10 cellular contexts compared by ENCODE assay signal in the genomic region with DNA sequence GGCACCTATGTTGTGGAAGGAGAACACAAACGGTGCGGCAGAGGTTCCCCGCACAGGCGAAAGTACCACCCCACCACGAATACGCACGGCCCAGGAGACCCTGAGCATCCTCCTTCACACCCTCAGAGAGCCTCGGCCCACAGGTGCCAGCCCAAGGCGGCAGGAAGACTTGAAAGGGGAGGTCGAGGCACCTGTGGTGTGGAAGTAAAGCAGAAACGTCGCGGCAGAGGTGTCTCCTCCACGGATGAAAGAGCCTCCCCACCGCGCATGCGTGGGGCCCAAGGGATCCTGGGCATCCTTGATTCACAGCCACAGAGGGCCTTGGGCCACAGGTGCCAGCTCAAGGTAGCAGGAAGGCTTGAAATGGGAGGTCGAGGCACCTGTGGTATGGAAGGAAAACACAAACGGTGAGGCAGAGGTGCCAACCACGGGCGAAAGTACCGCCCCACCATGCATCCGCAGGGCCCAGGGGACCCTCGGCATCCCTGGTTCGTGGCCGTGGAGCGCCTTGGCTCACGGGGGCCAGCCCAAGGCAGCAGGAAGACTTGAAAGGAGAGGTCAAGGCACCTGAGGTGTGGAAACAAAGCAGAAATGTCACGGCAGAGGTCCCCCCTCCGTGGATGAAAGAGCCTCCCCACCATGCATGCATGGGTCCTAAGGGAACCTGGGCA.
DNase-seq lines count a peak whose midpoint lies in the region; ATAC-seq and TF ChIP-seq lines count a peak whose summit lies in the region.
"Had no signal": no experiment of that assay in that cellular context is flagged by ENCODE, and none has a peak within 500 bp of the region (broad histone marks: within the 10 kb centered on the region; RNA-seq: fewer than 3 reads in every experiment).

No MANE protein-coding gene starts in this region.

- H3K4me3 ChIP-seq in testis = no peak overlapping the region

- no peak for ATAC-seq in activated T-cell treated with anti-CD3 and anti-CD28 coated beads, Interleukin-2, amount 50 U/mL, for 4 hours
- no peak for ATAC-seq in GM21367 (IDR thresholded peaks at IDR 0.05; ENCODE audit: unreplicated experiment)
- ATAC-seq: activated T-helper 17 cell treated with anti-CD3 and anti-CD28 coated beads, Interleukin-2, amount 50 U/mL, for 72 hours had no signal

- no peak overlapping the region for H3K27ac Mint-ChIP-seq in activated CD4-positive, alpha-beta T cell treated with anti-CD3 and anti-CD28 coated beads, Interleukin-2, amount 10 ng/mL, durations not matched to agents 24 days and 14 days
- H3K27ac Mint-ChIP-seq: activated T-helper 17 cell treated with anti-CD3 and anti-CD28 coated beads, Interleukin-2, amount 50 U/mL, for 72 hours had no signal

- TF ChIP-seq CTCF in testis (IDR thresholded peaks at IDR 0.05) = no peak

- H3K27me3 Mint-ChIP-seq in activated CD4-positive, alpha-beta T cell treated with anti-CD3 and anti-CD28 coated beads, Interleukin-2, amount 10 ng/mL, durations not matched to agents 24 days and 14 days = no peaks in the 10 kb centered on the region
- no peaks in the 10 kb centered on the region for H3K27me3 Mint-ChIP-seq in activated T-cell treated with anti-CD3 and anti-CD28 coated beads, Interleukin-2, amount 50 U/mL, for 4 hours (ENCODE audit: low read depth)
- H3K27me3 Mint-ChIP-seq: activated T-helper 17 cell treated with anti-CD3 and anti-CD28 coated beads, Interleukin-2, amount 50 U/mL, for 72 hours had no signal

- no peaks in the 10 kb centered on the region for H3K4me1 ChIP-seq in testis

- H3K4me1 Mint-ChIP-seq in activated CD4-positive, alpha-beta T cell treated with anti-CD3 and anti-CD28 coated beads, Interleukin-2, amount 10 ng/mL, durations not matched to agents 24 days and 14 days = no peaks in the 10 kb centered on the region
- H3K4me1 Mint-ChIP-seq in activated T-cell treated with anti-CD3 and anti-CD28 coated beads, Interleukin-2, amount 50 U/mL, for 4 hours (ENCODE audit: low read depth) = no peaks in the 10 kb centered on the region
- H3K4me1 Mint-ChIP-seq: activated T-helper 17 cell treated with anti-CD3 and anti-CD28 coated beads, Interleukin-2, amount 50 U/mL, for 72 hours had no signal

- H3K9me3 Mint-ChIP-seq in activated CD4-positive, alpha-beta T cell treated with anti-CD3 and anti-CD28 coated beads, Interleukin-2, amount 10 ng/mL, durations not matched to agents 24 days and 14 days = peaks cover 6% of the 10 kb centered on the region
- H3K9me3 Mint-ChIP-seq in activated T-cell treated with anti-CD3 and anti-CD28 coated beads, Interleukin-2, amount 50 U/mL, for 4 hours = peaks cover 36% of the 10 kb centered on the region

- no peaks in the 10 kb centered on the region for H3K27me3 ChIP-seq in testis

- H3K36me3 Mint-ChIP-seq in activated CD4-positive, alpha-beta T cell treated with anti-CD3 and anti-CD28 coated beads, Interleukin-2, amount 10 ng/mL, durations not matched to agents 24 days and 14 days (ENCODE audit: low read depth) = no peaks in the 10 kb centered on the region
- H3K36me3 Mint-ChIP-seq in activated T-cell treated with anti-CD3 and anti-CD28 coated beads, Interleukin-2, amount 50 U/mL, for 4 hours (ENCODE audit: insufficient read depth) = no peaks in the 10 kb centered on the region

- intact Hi-C loops in activated CD4-positive, alpha-beta T cell treated with anti-CD3 and anti-CD28 coated beads, Interleukin-2, amount 10 ng/mL, durations not matched to agents 24 days and 14 days (cut with micrococcal nuclease) = no loop called here
- intact Hi-C loops in testis (cut with DNase I; ENCODE audit: low total_unique reads) = no loop called here

- no peaks in the 10 kb centered on the region for H3K9me3 ChIP-seq in testis

- H3K36me3 ChIP-seq in testis (ENCODE audit: low read depth, missing control alignments) = no peaks in the 10 kb centered on the region

- no peak overlapping the region for H3K4me3 Mint-ChIP-seq in activated CD4-positive, alpha-beta T cell treated with anti-CD3 and anti-CD28 coated beads, Interleukin-2, amount 10 ng/mL, durations not matched to agents 24 days and 14 days
- H3K4me3 Mint-ChIP-seq in activated T-cell treated with anti-CD3 and anti-CD28 coated beads, Interleukin-2, amount 50 U/mL, for 4 hours = no peak overlapping the region
- H3K4me3 Mint-ChIP-seq: activated T-helper 17 cell treated with anti-CD3 and anti-CD28 coated beads, Interleukin-2, amount 50 U/mL, for 72 hours had no signal

- peak; percentile 29 for DNase-seq in activated CD4-positive, alpha-beta T cell treated with anti-CD3 and anti-CD28 coated beads, Interleukin-2, amount 10 ng/mL, durations not matched to agents 24 days and 14 days
- DNase-seq in activated CD4-positive, alpha-beta T cell treated with anti-CD3 and anti-CD28 coated beads, Interleukin-2, amount 50 U/mL, for 4 hours = no peak
- DNase-seq in activated T-cell treated with anti-CD3 and anti-CD28 coated beads, Interleukin-2, amount 50 U/mL, for 4 hours = peak; percentile 1
- DNase-seq in islet precursor cell = peak; percentile 47
- peak; percentile 12 for DNase-seq in testis
- no peak for DNase-seq in epidermal melanocyte (ENCODE audit: insufficient read length, low spot score)
- no peak for DNase-seq in COLO829 (ENCODE audit: low spot score)
- DNase-seq: DMS79 had no signal

- no peak for TF ChIP-seq POLR2A in testis (IDR thresholded peaks at IDR 0.05)

- 55 to 60% methylated on average over 30 of the region's 30 CpGs for WGBS in testis, 2 donors

- H3K27ac ChIP-seq in testis = no peak overlapping the region

Comparison
In these comparisons a context has a peak if more than half of its experiments do, and no peak if none do; other contexts are left out.
1. DNase-seq: peak in activated CD4-positive, alpha-beta T cell treated with anti-CD3 and anti-CD28 coated beads, Interleukin-2, amount 10 ng/mL, durations not matched to agents 24 days and 14 days (single experiment), activated T-cell treated with anti-CD3 and anti-CD28 coated beads, Interleukin-2, amount 50 U/mL, for 4 hours (single experiment), islet precursor cell (single experiment) and testis (single experiment); none in activated CD4-positive, alpha-beta T cell treated with anti-CD3 and anti-CD28 coated beads, Interleukin-2, amount 50 U/mL, for 4 hours (0 of 2), epidermal melanocyte (single experiment) and COLO829 (single experiment).